In the genomic region with DNA sequence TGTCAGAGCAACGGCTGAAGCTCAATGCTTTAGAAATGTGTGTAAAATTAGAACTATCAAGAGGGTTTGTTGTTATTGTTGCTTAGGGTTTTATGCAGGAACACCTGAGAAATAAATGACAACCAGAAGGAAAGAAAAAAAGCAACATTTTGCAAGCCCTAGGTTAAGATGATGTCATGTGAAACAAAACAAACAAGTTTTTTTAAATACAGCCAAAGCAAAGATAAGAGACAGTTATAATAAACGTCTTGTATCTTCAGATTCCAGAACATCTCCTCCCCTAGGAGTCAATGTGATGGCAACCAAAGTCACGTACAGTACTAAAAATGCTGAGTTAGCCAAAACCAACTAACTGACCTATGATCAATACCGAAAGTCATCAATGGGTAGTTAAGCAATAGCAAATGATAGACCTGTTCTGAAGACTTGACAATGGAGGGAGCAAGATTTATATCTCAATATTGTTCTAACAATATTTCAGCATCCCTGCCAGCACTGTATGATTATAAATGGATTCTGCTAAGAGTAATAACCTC, we compare ENCODE assay signal across 18 cellular contexts. TPM values are rescaled to one million over a fixed set of nuclear protein-coding genes. Genes with fewer than 3 reads are reported as not detected.
DNase-seq lines count a peak whose midpoint lies in the region; ATAC-seq, FAIRE-seq and TF ChIP-seq lines count a peak whose summit lies in the region.
"Had no signal": no experiment of that assay in that cellular context is flagged by ENCODE, and none has a peak within 500 bp of the region (broad histone marks: within the 10 kb centered on the region; RNA-seq: fewer than 3 reads in every experiment).

No MANE protein-coding gene starts in this region.

- no peak overlapping the region for H3K4ac ChIP-seq in IMR-90 (ENCODE audit: low read depth, low read length)

- peak overlapping the region; percentile 74 for H3K27ac Mint-ChIP-seq in chondrocyte (ENCODE audit: unreplicated experiment)
- H3K27ac Mint-ChIP-seq: B cell; CD8-positive, alpha-beta T cell; HFFc6 had no signal

- H3K56ac ChIP-seq in IMR-90 (ENCODE audit: extremely low read depth, insufficient read depth, low read length) = no peak overlapping the region

- H2AK5ac ChIP-seq in IMR-90 (ENCODE audit: low read depth, low read length) = no peak overlapping the region

- CTCF ChIA-PET in A549 (lab: Yijun Ruan, JAX) (no interaction called here), IMR-90 (lab: Yijun Ruan, JAX) (interaction anchor here (0.6 to 0.7 kb wide), 2 partner anchors 165 to 325 kb away, joined by 3 read pairs; no protein-coding TSS in a partner anchor)

- no peak overlapping the region for H4K91ac ChIP-seq in IMR-90 (ENCODE audit: insufficient read depth, low read depth, low read length)

- H3K9me3 Mint-ChIP-seq in chondrocyte (ENCODE audit: low read depth) = no peaks in the 10 kb centered on the region
- H3K9me3 Mint-ChIP-seq: CD8-positive, alpha-beta T cell; HFFc6 had no signal

- ATAC-seq in A549 = no peak
- ATAC-seq in IMR-90 (ENCODE audit: low read depth) = peak; percentile 17; the same call in 1 of the 2 replicates
- no peak for ATAC-seq in HG03571 (IDR thresholded peaks at IDR 0.05; ENCODE audit: unreplicated experiment)
- ATAC-seq: CD8-positive, alpha-beta T cell had no signal

- DNase-seq in A549 (ENCODE audit: low read depth in 1 of 2, low spot score in 1 of 2) = no peak
- no peak for DNase-seq in IMR-90
- DNase-seq in chondrocyte (ENCODE audit: low spot score) = no peak
- no peak for DNase-seq in NCI-H226
- DNase-seq in SHP77 (lab: John Stamatoyannopoulos, UW) = no peak
- DNase-seq: CD8-positive, alpha-beta T cell; COR-L47; DND-41; GDM1; GOT3; HFFc6; KG1 had no signal

- intact Hi-C loops in IMR-90 (cut with micrococcal nuclease) = no loop called here

- H3K4me1 Mint-ChIP-seq in chondrocyte (ENCODE audit: low read depth) = peaks cover 24% of the 10 kb centered on the region
- H3K4me1 Mint-ChIP-seq: B cell had no signal

- no peak overlapping the region for H3K23ac ChIP-seq in IMR-90 (ENCODE audit: low read depth, low read length)

- H4K20me1 ChIP-seq in IMR-90 (ENCODE audit: insufficient read depth, low read length) = no peaks in the 10 kb centered on the region

- H4K8ac ChIP-seq in IMR-90 (ENCODE audit: low read depth in 2 of 2, low read length in 2 of 2) = no peak overlapping the region

- H3K9ac ChIP-seq in IMR-90 (ENCODE audit: low read depth, low read length) = no peak overlapping the region
- H3K9ac ChIP-seq in liver (ENCODE audit: low read depth in 1 of 2, low read length in 2 of 2) = no peak overlapping the region

- H2AFZ ChIP-seq in IMR-90 (replicated peaks; ENCODE audit: low read length, poor library complexity) = no peak overlapping the region

- H2BK5ac ChIP-seq in IMR-90 (ENCODE audit: low read depth, low read length, poor library complexity, severe bottlenecking) = no peak overlapping the region

- TF ChIP-seq RAD21 in A549 (conservative IDR thresholded peaks at IDR 0.05 in 1 of 2, IDR thresholded peaks at IDR 0.05 in 1 of 2) (no peak), IMR-90 (IDR thresholded peaks at IDR 0.05; ENCODE audit: low read length) (no peak), liver (IDR thresholded peaks at IDR 0.05) (no peak)

- H3K36me3 ChIP-seq in IMR-90 (ENCODE audit: control insufficient read depth, insufficient read depth, low read length) (no peaks in the 10 kb centered on the region), liver (ENCODE audit: control insufficient read depth in 4 of 4, insufficient read depth in 3 of 4, low read depth in 1 of 4, low read length in 3 of 4) (no peaks in the 10 kb centered on the region)
- H3K36me3 ChIP-seq: HAP-1 had no signal

- no peak for TF ChIP-seq CTCF in A549 (IDR thresholded peaks at IDR 0.05)
- no peak for TF ChIP-seq CTCF in IMR-90 (conservative IDR thresholded peaks at IDR 0.05; ENCODE audit: low read depth, low read length)
- no peak for TF ChIP-seq CTCF in chondrocyte (IDR thresholded peaks at IDR 0.05)
- no peak for TF ChIP-seq CTCF in liver (IDR thresholded peaks at IDR 0.05; ENCODE audit: low read depth, low read length, missing input control)

- no peak overlapping the region for H2BK15ac ChIP-seq in IMR-90 (ENCODE audit: low read depth, low read length)

- POLR2A ChIA-PET in A549 (lab: Yijun Ruan, JAX) = no interaction called here
- POLR2A ChIA-PET in IMR-90 (lab: Charles Lee; ENCODE audit: unreplicated experiment) = no interaction called here

- no peak overlapping the region for H4K5ac ChIP-seq in IMR-90 (ENCODE audit: low read depth, low read length)

- no peaks in the 10 kb centered on the region for H3K9me3 ChIP-seq in A549
- H3K9me3 ChIP-seq in IMR-90 (ENCODE audit: control insufficient read depth, insufficient read depth, low read length) = no peaks in the 10 kb centered on the region
- no peaks in the 10 kb centered on the region for H3K9me3 ChIP-seq in liver (ENCODE audit: control insufficient read depth in 4 of 4, low read length in 3 of 4)
- H3K9me3 ChIP-seq: HAP-1 had no signal

- H2BK120ac ChIP-seq in IMR-90 (ENCODE audit: low read depth, low read length) = no peak overlapping the region

- no peaks in the 10 kb centered on the region for H3K4me1 ChIP-seq in A549
- no peaks in the 10 kb centered on the region for H3K4me1 ChIP-seq in IMR-90 (ENCODE audit: control insufficient read depth, insufficient read depth, low read length)
- peaks cover 2 to 8% (median 7%) of the 10 kb centered on the region in 4 donors for H3K4me1 ChIP-seq in liver (ENCODE audit: control insufficient read depth in 4 of 4, insufficient read depth in 4 of 4, low read length in 3 of 4)
- H3K4me1 ChIP-seq: HAP-1 had no signal

- H3K27me3 ChIP-seq in IMR-90 (ENCODE audit: control insufficient read depth, insufficient read depth, low read length) = no peaks in the 10 kb centered on the region; the same call in 1 of the 2 replicates
- H3K27me3 ChIP-seq in liver (ENCODE audit: control insufficient read depth in 4 of 4, insufficient read depth in 4 of 4, low read length in 3 of 4) = no peaks in the 10 kb centered on the region

- FAIRE-seq in A549 (lab: Jason Lieb, UNC) = no peak
- FAIRE-seq: GM12892 had no signal

- in situ Hi-C loops in IMR-90 (cut with MboI; ENCODE audit: low sequenced_read_pairs) = no loop called here

- dilution Hi-C loops in IMR-90 (cut with HindIII; ENCODE audit: low sequenced_read_pairs, unreplicated experiment) = no loop called here

- no peaks in the 10 kb centered on the region for H3K9me1 ChIP-seq in IMR-90 (ENCODE audit: insufficient read depth, low read length)

- H3K36me3 Mint-ChIP-seq in chondrocyte (ENCODE audit: low read depth) = no peaks in the 10 kb centered on the region
- H3K36me3 Mint-ChIP-seq: CD8-positive, alpha-beta T cell had no signal

- H3K27ac ChIP-seq in A549 (no peak overlapping the region), IMR-90 (ENCODE audit: insufficient read depth, low read length) (no peak overlapping the region), liver (ENCODE audit: low read depth in 1 of 2, low read length in 2 of 2) (no peak overlapping the region)
- H3K27ac ChIP-seq: C4-2B had no signal

- no peak overlapping the region for H3K18ac ChIP-seq in IMR-90 (ENCODE audit: low read depth, low read length)

- H3K79me1 ChIP-seq in IMR-90 (ENCODE audit: low read depth in 1 of 2, low read length in 2 of 2) = no peaks in the 10 kb centered on the region

- TF ChIP-seq POLR2A in A549 (IDR thresholded peaks at IDR 0.05; ENCODE audit: low read length) (no peak), IMR-90 (IDR thresholded peaks at IDR 0.05; ENCODE audit: low read depth, low read length) (no peak)

- H3K4me3 ChIP-seq in A549 = no peak overlapping the region
- H3K4me3 ChIP-seq in IMR-90 (ENCODE audit: insufficient read depth, low read depth, low read length) = no peak overlapping the region
- H3K4me3 ChIP-seq in liver (ENCODE audit: low read depth in 1 of 3, low read length in 3 of 3) = no peak overlapping the region
- H3K4me3 ChIP-seq: HAP-1 had no signal

- no TSS peak for BruUV-seq in IMR-90 (replicated peaks; lab: Mats Ljungman, UMichigan)

- H3K4me3 Mint-ChIP-seq in chondrocyte (ENCODE audit: unreplicated experiment) = no peak overlapping the region
- H3K4me3 Mint-ChIP-seq: B cell; CD8-positive, alpha-beta T cell; HFFc6 had no signal

- H2AK9ac ChIP-seq in IMR-90 (replicated peaks; ENCODE audit: low read depth, low read length, poor library complexity) = no peak overlapping the region

- no peaks in the 10 kb centered on the region for H3K27me3 Mint-ChIP-seq in chondrocyte (ENCODE audit: low read depth)

- H3K14ac ChIP-seq in IMR-90 (replicated peaks; ENCODE audit: low read depth, low read length) = no peak overlapping the region

- no peak for TF ChIP-seq EP300 in A549 (IDR thresholded peaks at IDR 0.05)

- WGBS in A549 (ENCODE audit: missing lambda C conversion rate) = 61% methylated on average over 4 of the region's 4 CpGs
- WGBS in IMR-90 (ENCODE audit: extremely low coverage in 2 of 2, insufficient read length in 1 of 2), 2 experiments = no CpG with 5 or more reads among the region's 4 CpGs
- 33% methylated on average over 4 of the region's 4 CpGs for WGBS in liver

- H2BK20ac ChIP-seq in IMR-90 (ENCODE audit: low read depth, low read length) = no peak overlapping the region

- H3K4me2 ChIP-seq in A549 = no peak overlapping the region
- no peak overlapping the region for H3K4me2 ChIP-seq in IMR-90 (ENCODE audit: low read depth, low read length)

TF ChIP-seq in A549, 52 proteins besides CTCF, POLR2A, EP300 and RAD21:
- TF ChIP-seq MAFK (IDR thresholded peaks at IDR 0.05; ENCODE audit: partially characterized antibody) (peak; percentile 92), JUNB (IDR thresholded peaks at IDR 0.05) (no peak)

TF ChIP-seq in IMR-90, 13 proteins besides CTCF, POLR2A, EP300 and RAD21:
- TF ChIP-seq CEBPB (IDR thresholded peaks at IDR 0.05; ENCODE audit: low read depth, low read length) (no peak), MAFK (IDR thresholded peaks at IDR 0.05; ENCODE audit: low read depth, low read length) (peak; percentile 96), RCOR1 (IDR thresholded peaks at IDR 0.05; ENCODE audit: insufficient replicate concordance, low read length) (no peak)

TF ChIP-seq in liver, 16 proteins besides CTCF, POLR2A, EP300 and RAD21 (continues in another document):
- no peak for TF ChIP-seq ATF3 (IDR thresholded peaks at IDR 0.05)

RNA-seq across cellular contexts. Expression of gene NOCT, which starts 55.3 kb away (rescaled TPM):
- polyA plus RNA-seq in A549 (2011; rRNA removed) = 6.8 and 10.1 TPM in 2 replicates
- 5.0 and 8.9 TPM in 2 replicates for polyA plus RNA-seq in A549 (2012; cell fraction: cytosol; rRNA removed)
- 10.9 and 15.4 TPM in 2 replicates for polyA plus RNA-seq in A549 (2012; cell fraction: nucleus; rRNA removed)
- polyA plus RNA-seq in A549 (2017; fragmentation: RNase III; extraction: RNeasy Plus Mini Kit Qiagen cat#74134 plus additional on column Dnase treatment) = 5.3 to 7.5 TPM (median 6.0 TPM) in 3 replicates
- polyA minus RNA-seq in A549 (2011; rRNA and poly(A)+ RNA removed) = 35.0 and 38.1 TPM in 2 replicates
- total RNA-seq in IMR-90 (2012; rRNA removed) = 30.8 and 41.4 TPM in 2 replicates
- 5.5 and 6.6 TPM in 2 replicates for polyA plus RNA-seq in IMR-90 (2012; rRNA removed)
- polyA plus RNA-seq in IMR-90 (2012; cell fraction: cytosol; rRNA removed) = 3.6 and 4.1 TPM in 2 replicates
- 6.0 and 6.9 TPM in 2 replicates for polyA plus RNA-seq in IMR-90 (2012; cell fraction: nucleus; rRNA removed; ENCODE audit: low replicate concordance)
- total RNA-seq in chondrocyte = 23.8 to 31.6 TPM (median 31.5 TPM) in 3 replicates
- total RNA-seq in liver = 10 to 100 TPM in 1 of 2 donors, 1 to 10 TPM in 1; 5.6 to 11.9 TPM
- polyA plus RNA-seq in liver = 1 to 10 TPM; 2.8 to 2.9 TPM
